17 cellular contexts compared by ENCODE assay signal in the genomic region with DNA sequence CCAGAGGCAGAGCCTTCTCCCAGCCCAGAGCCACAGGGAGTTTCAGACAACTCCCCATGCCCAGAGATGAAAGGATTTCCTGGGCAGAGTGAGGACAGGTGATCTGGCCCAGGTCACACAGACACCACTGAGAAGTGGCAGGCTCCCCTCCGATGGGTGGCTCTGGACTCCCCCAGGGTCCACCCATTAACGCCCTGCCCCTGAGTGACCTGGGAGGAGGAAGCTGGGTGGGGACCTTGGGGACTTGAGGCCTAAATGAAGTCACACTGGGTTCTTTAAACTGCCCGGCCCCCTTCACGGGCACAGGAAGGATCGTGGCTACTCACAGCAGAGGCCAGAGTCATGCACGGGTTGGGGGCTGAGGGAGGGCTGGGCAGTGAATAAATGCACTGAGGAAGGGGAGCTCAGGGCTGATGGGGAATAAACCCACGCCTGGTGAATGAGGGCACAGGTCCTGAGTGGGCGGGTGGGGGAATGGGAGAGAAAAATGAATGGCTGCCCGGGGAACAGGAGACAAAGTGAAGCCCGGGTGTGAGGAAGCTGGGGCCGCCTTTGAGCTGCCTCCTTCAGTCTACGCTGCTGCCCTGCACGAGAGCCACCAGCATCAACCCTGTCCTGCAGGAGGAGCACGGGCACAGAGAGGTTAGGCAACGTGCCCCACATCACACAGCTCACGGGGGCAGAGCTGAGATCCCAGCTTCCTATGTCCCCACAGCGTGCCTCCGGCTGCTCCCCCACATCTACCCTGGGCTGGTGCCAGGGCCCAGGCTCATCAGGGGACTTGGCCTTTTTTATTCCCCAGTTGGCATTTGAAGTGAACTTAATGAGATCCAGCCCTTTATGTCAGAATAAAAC.
"Had no signal": no experiment of that assay in that cellular context is flagged by ENCODE, and none has a peak within 500 bp of the region (broad histone marks: within the 10 kb centered on the region; RNA-seq: fewer than 3 reads in every experiment).

No MANE protein-coding gene starts in this region.

- H3K36me3 Mint-ChIP-seq: activated naive CD4-positive, alpha-beta T cell treated with anti-CD3 and anti-CD28 coated beads, Interleukin-2, amount 10 ng/mL, durations not matched to agents 7 days and 5 days; stimulated activated effector memory CD8-positive, alpha-beta T cell treated with anti-CD3 and anti-CD28 coated beads, Interleukin-12 subunit alpha, Interleukin-12 subunit beta, amount 100 ng/mL, for 72 hours; WTC11 had no signal

- H3K4me1 Mint-ChIP-seq: activated CD4-positive, alpha-beta T cell treated with anti-CD3 and anti-CD28 coated beads, Interleukin-2, amount 10 ng/mL, durations not matched to agents 24 days and 14 days; activated naive CD4-positive, alpha-beta T cell treated with anti-CD3 and anti-CD28 coated beads, Interleukin-2, amount 10 ng/mL, durations not matched to agents 7 days and 5 days; stimulated activated effector memory CD8-positive, alpha-beta T cell treated with anti-CD3 and anti-CD28 coated beads, Interleukin-12 subunit alpha, Interleukin-12 subunit beta, amount 100 ng/mL, for 72 hours had no signal

- DNase-seq: activated CD4-positive, alpha-beta T cell treated with anti-CD3 and anti-CD28 coated beads, Interleukin-2, amount 10 ng/mL, durations not matched to agents 24 days and 14 days; activated naive CD4-positive, alpha-beta T cell treated with anti-CD3 and anti-CD28 coated beads, Interleukin-2, amount 10 ng/mL, durations not matched to agents 7 days and 5 days; activated T-cell treated with anti-CD3 and anti-CD28 coated beads, Interleukin-2, amount 50 U/mL, for 1 hour; ovary; sigmoid colon; stimulated activated CD4-positive, alpha-beta T cell treated with anti-CD3 and anti-CD28 coated beads, Interleukin-12 subunit alpha, Interleukin-12 subunit beta, amount 100 ng/mL, for 4 hours; stimulated activated CD4-positive, alpha-beta T cell treated with anti-CD3 and anti-CD28 coated beads, Interleukin-2, amount 100 ng/mL, for 24 hours; T-helper 2 cell; thyroid gland; uterus had no signal

- H3K27me3 ChIP-seq: ascending aorta, ovary, thyroid gland, uterus had no signal

- H3K27ac Mint-ChIP-seq: activated CD4-positive, alpha-beta T cell treated with anti-CD3 and anti-CD28 coated beads, Interleukin-2, amount 10 ng/mL, durations not matched to agents 24 days and 14 days; activated naive CD4-positive, alpha-beta T cell treated with anti-CD3 and anti-CD28 coated beads, Interleukin-2, amount 10 ng/mL, durations not matched to agents 7 days and 5 days; activated T-helper 2 cell treated with anti-CD3 and anti-CD28 coated beads, Interferon-gamma antibody, Interleukin-2, Interleukin-4, amounts not matched to agents 10 μg/mL and 5 μg/mL and 100 μg/mL, durations not matched to agents 14 hours and 24 hours and 36 hours; stimulated activated effector memory CD8-positive, alpha-beta T cell treated with anti-CD3 and anti-CD28 coated beads, Interleukin-12 subunit alpha, Interleukin-12 subunit beta, amount 100 ng/mL, for 72 hours; WTC11 had no signal

- FAIRE-seq: TTC549 had no signal

- H3K4me3 ChIP-seq: ascending aorta, breast epithelium, esophagus muscularis mucosa, ovary, sigmoid colon, thyroid gland, uterus had no signal

- H3K9me3 Mint-ChIP-seq: activated CD4-positive, alpha-beta T cell treated with anti-CD3 and anti-CD28 coated beads, Interleukin-2, amount 10 ng/mL, durations not matched to agents 24 days and 14 days; activated naive CD4-positive, alpha-beta T cell treated with anti-CD3 and anti-CD28 coated beads, Interleukin-2, amount 10 ng/mL, durations not matched to agents 7 days and 5 days; activated T-helper 2 cell treated with anti-CD3 and anti-CD28 coated beads, Interferon-gamma antibody, Interleukin-2, Interleukin-4, amounts not matched to agents 10 μg/mL and 5 μg/mL and 100 μg/mL, durations not matched to agents 14 hours and 24 hours and 36 hours; stimulated activated effector memory CD8-positive, alpha-beta T cell treated with anti-CD3 and anti-CD28 coated beads, Interleukin-12 subunit alpha, Interleukin-12 subunit beta, amount 100 ng/mL, for 72 hours had no signal

- H3K36me3 ChIP-seq: ascending aorta, breast epithelium, esophagus muscularis mucosa, ovary, sigmoid colon, thyroid gland, uterus had no signal

- ATAC-seq: stimulated activated effector memory CD8-positive, alpha-beta T cell treated with anti-CD3 and anti-CD28 coated beads, Interleukin-12 subunit alpha, Interleukin-12 subunit beta, amount 100 ng/mL, for 72 hours had no signal

- H3K4me3 Mint-ChIP-seq: activated CD4-positive, alpha-beta T cell treated with anti-CD3 and anti-CD28 coated beads, Interleukin-2, amount 10 ng/mL, durations not matched to agents 24 days and 14 days; activated naive CD4-positive, alpha-beta T cell treated with anti-CD3 and anti-CD28 coated beads, Interleukin-2, amount 10 ng/mL, durations not matched to agents 7 days and 5 days; stimulated activated effector memory CD8-positive, alpha-beta T cell treated with anti-CD3 and anti-CD28 coated beads, Interleukin-12 subunit alpha, Interleukin-12 subunit beta, amount 100 ng/mL, for 72 hours; WTC11 had no signal
